9 cellular contexts compared by ENCODE assay signal in the genomic region with DNA sequence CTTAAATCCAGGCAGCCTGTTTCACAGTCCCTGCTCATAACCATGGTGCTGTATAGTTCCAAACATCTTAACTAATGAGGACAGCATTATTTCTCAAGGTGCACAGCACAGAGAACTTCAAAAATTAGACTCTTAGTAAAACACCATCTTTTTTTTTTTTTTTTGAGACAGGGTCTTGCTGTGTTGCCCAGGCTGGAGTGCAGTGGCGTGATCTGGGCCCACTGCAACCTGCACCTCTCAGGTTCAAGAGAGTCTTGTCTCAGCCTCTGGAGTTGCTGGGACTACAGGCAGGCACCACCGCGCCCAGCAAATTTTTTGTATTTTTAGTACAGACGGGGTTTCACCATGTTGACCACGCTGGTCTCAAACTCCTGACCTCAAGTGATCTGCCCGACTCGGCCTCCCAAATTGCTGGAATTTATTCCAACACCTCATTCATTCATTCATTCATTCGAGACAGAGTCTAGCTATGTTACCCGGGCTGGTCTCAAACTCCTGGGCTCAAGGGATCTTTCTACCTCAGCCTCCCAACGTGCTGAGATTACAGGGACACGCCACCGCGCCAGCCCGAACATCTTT. TPM values are rescaled to one million over a fixed set of nuclear protein-coding genes. Genes with fewer than 3 reads are reported as not detected.
DNase-seq lines count a peak whose midpoint lies in the region; ATAC-seq, FAIRE-seq and TF ChIP-seq lines count a peak whose summit lies in the region.
"Had no signal": no experiment of that assay in that cellular context is flagged by ENCODE, and none has a peak within 500 bp of the region (broad histone marks: within the 10 kb centered on the region; RNA-seq: fewer than 3 reads in every experiment).

No MANE protein-coding gene starts in this region.

- peaks cover 54% of the 10 kb centered on the region for H3K4me1 Mint-ChIP-seq in activated T-cell treated with anti-CD3 and anti-CD28 coated beads, Interleukin-2, amount 50 U/mL, for 72 hours (ENCODE audit: low read depth)
- peaks cover 29% of the 10 kb centered on the region for H3K4me1 Mint-ChIP-seq in activated naive CD8-positive, alpha-beta T cell treated with anti-CD3 and anti-CD28 coated beads, Interleukin-2, amount 50 U/mL, for 24 hours

- TF ChIP-seq CTCF in HepG2 (CRISPR knock-in tag; IDR thresholded peaks at IDR 0.05) (no peak), tibial nerve (IDR thresholded peaks at IDR 0.05) (no peak)

- no peaks in the 10 kb centered on the region for H4K20me1 ChIP-seq in HepG2 (ENCODE audit: insufficient read depth, low read length)

- POLR2A ChIA-PET in HepG2 (lab: Yijun Ruan, JAX) = no interaction called here

- H3K4me3 Mint-ChIP-seq in activated T-cell treated with anti-CD3 and anti-CD28 coated beads, Interleukin-2, amount 50 U/mL, for 72 hours = peak overlapping the region; percentile 99 to 100
- H3K4me3 Mint-ChIP-seq in activated naive CD8-positive, alpha-beta T cell treated with anti-CD3 and anti-CD28 coated beads, Interleukin-2, amount 50 U/mL, for 24 hours = peak overlapping the region; percentile 99

- peak overlapping the region; percentile 94 for H3K27ac ChIP-seq in HepG2 (ENCODE audit: extremely low read length, insufficient read depth, low read length)
- H3K27ac ChIP-seq in tibial nerve = peak overlapping the region; percentile 88 to 97 (median 97)

- TF ChIP-seq POLR2A in HepG2 (IDR thresholded peaks at IDR 0.05; ENCODE audit: insufficient read depth in 1 of 2, low read depth in 2 of 2, low read length in 2 of 2) (no peak), tibial nerve (IDR thresholded peaks at IDR 0.05) (no peak)

- H3K4me3 ChIP-seq in HepG2 (replicated peaks in 1 of 3; ENCODE audit: insufficient read depth in 1 of 3, low read depth in 2 of 3, low read length in 3 of 3) = peak overlapping the region; percentile 80 to 100 (median 88)
- peak overlapping the region; percentile 61 to 88 (median 78) for H3K4me3 ChIP-seq in tibial nerve

- 7% methylated on average over 14 of the region's 14 CpGs for WGBS in HepG2 (ENCODE audit: low lambda C conversion rate)
- 42 to 43% methylated on average over 14 of the region's 14 CpGs for WGBS in tibial nerve, 2 donors

- peaks cover 5% of the 10 kb centered on the region for H3K79me2 ChIP-seq in HepG2 (ENCODE audit: insufficient read depth, low read length)

- no peaks in the 10 kb centered on the region; a peak in 1 of 5 replicates for H3K27me3 ChIP-seq in HepG2 (ENCODE audit: control insufficient read depth in 1 of 2, insufficient read depth in 2 of 2, low read length in 2 of 2)
- no peaks in the 10 kb centered on the region for H3K27me3 ChIP-seq in tibial nerve

- H3K36me3 Mint-ChIP-seq in activated T-cell treated with anti-CD3 and anti-CD28 coated beads, Interleukin-2, amount 50 U/mL, for 72 hours (ENCODE audit: insufficient read depth in 2 of 2) = peaks cover 4 to 5% of the 10 kb centered on the region in 2 donors
- peaks cover 3% of the 10 kb centered on the region for H3K36me3 Mint-ChIP-seq in activated naive CD8-positive, alpha-beta T cell treated with anti-CD3 and anti-CD28 coated beads, Interleukin-2, amount 50 U/mL, for 24 hours (ENCODE audit: low read depth)

- no TSS peak for BruUV-seq in HepG2 (replicated peaks; lab: Mats Ljungman, UMichigan)

- TF ChIP-seq EP300 in HepG2 (IDR thresholded peaks at IDR 0.05; ENCODE audit: low read depth in 2 of 2, low read length in 2 of 2) = no peak
- TF ChIP-seq EP300 in HepG2 (CRISPR knock-in tag; IDR thresholded peaks at IDR 0.05; ENCODE audit: borderline replicate concordance) = no peak
- TF ChIP-seq EP300 in tibial nerve (IDR thresholded peaks at IDR 0.05) = no peak

- TF ChIP-seq RAD21 in HepG2 (CRISPR knock-in tag; IDR thresholded peaks at IDR 0.05) = no peak

- H3K27ac Mint-ChIP-seq in activated T-cell treated with anti-CD3 and anti-CD28 coated beads, Interleukin-2, amount 50 U/mL, for 72 hours = peak overlapping the region; percentile 100
- peak overlapping the region; percentile 94 for H3K27ac Mint-ChIP-seq in activated naive CD8-positive, alpha-beta T cell treated with anti-CD3 and anti-CD28 coated beads, Interleukin-2, amount 50 U/mL, for 24 hours

- intact Hi-C loops in HepG2 (cut with micrococcal nuclease; ENCODE audit: unreplicated experiment) = loop anchor here (2.0 kb wide), 1 partner anchor 33 kb away; no protein-coding TSS in a partner anchor

- peaks cover 34% of the 10 kb centered on the region for H3K4me1 ChIP-seq in HepG2 (ENCODE audit: insufficient read depth, low read length)
- H3K4me1 ChIP-seq in tibial nerve = peaks cover 0 to 16% (median 7%) of the 10 kb centered on the region in 4 donors

- no peak for ATAC-seq in activated T-cell treated with anti-CD3 and anti-CD28 coated beads, Interleukin-2, amount 50 U/mL, for 72 hours (replicated peaks in 1 of 2)
- no peak for ATAC-seq in activated naive CD8-positive, alpha-beta T cell treated with anti-CD3 and anti-CD28 coated beads, Interleukin-2, amount 50 U/mL, for 24 hours
- ATAC-seq in HepG2 = no peak
- no peak for ATAC-seq in HG02623 (IDR thresholded peaks at IDR 0.05; ENCODE audit: unreplicated experiment)

- H3K9ac ChIP-seq in HepG2 (ENCODE audit: insufficient read depth, low read depth, low read length) = peak overlapping the region; percentile 86

- H3K4me2 ChIP-seq in HepG2 (ENCODE audit: low read depth, low read length) = peak overlapping the region; percentile 95

- CTCF ChIA-PET in HepG2 (lab: Yijun Ruan, JAX; ENCODE audit: low intra/inter-chr PET ratio, low total read pairs) = no interaction called here

- H2AFZ ChIP-seq in HepG2 (ENCODE audit: low read length) = peak overlapping the region; percentile 84

- no peaks in the 10 kb centered on the region for H3K27me3 Mint-ChIP-seq in activated T-cell treated with anti-CD3 and anti-CD28 coated beads, Interleukin-2, amount 50 U/mL, for 72 hours (ENCODE audit: low read depth)
- no peaks in the 10 kb centered on the region for H3K27me3 Mint-ChIP-seq in activated naive CD8-positive, alpha-beta T cell treated with anti-CD3 and anti-CD28 coated beads, Interleukin-2, amount 50 U/mL, for 24 hours

- no peaks in the 10 kb centered on the region for H3K9me3 Mint-ChIP-seq in activated T-cell treated with anti-CD3 and anti-CD28 coated beads, Interleukin-2, amount 50 U/mL, for 72 hours
- no peaks in the 10 kb centered on the region for H3K9me3 Mint-ChIP-seq in activated naive CD8-positive, alpha-beta T cell treated with anti-CD3 and anti-CD28 coated beads, Interleukin-2, amount 50 U/mL, for 24 hours

- no peaks in the 10 kb centered on the region for H3K9me3 ChIP-seq in HepG2 (ENCODE audit: low read length)
- no peaks in the 10 kb centered on the region for H3K9me3 ChIP-seq in tibial nerve

- DNase-seq in activated T-cell treated with anti-CD3 and anti-CD28 coated beads, Interleukin-2, amount 50 U/mL, for 72 hours = no peak
- no peak for DNase-seq in activated T-cell treated with anti-CD3 and anti-CD28 coated beads, Interleukin-2, amount 50 U/mL, for 48 hours
- no peak for DNase-seq in activated naive CD8-positive, alpha-beta T cell treated with anti-CD3 and anti-CD28 coated beads, Interleukin-2, amount 50 U/mL, for 24 hours
- DNase-seq in HepG2 (ENCODE audit: low spot score) (no peak), tibial nerve (ENCODE audit: low spot score in 2 of 2) (no peak), GDM1 (lab: John Stamatoyannopoulos, UW) (no peak)
- no peak for DNase-seq in activated CD4-positive, CD25-positive, alpha-beta regulatory T cell treated with anti-CD3 and anti-CD28 coated beads, Interleukin-2, amount 50 U/mL, for 72 hours

- no peaks in the 10 kb centered on the region for H3K36me3 ChIP-seq in HepG2 (replicated peaks in 1 of 2; ENCODE audit: control insufficient read depth in 1 of 2, insufficient read depth in 2 of 2, low read length in 2 of 2)
- H3K36me3 ChIP-seq in tibial nerve = peaks cover 0 to 9% (median 0%) of the 10 kb centered on the region in 3 donors

- no peak for FAIRE-seq in HepG2 (lab: Jason Lieb, UNC)
- FAIRE-seq: G401.6 had no signal

- in situ Hi-C loops in HepG2 (cut with HindIII; ENCODE audit: extremely low pct_ligation_motif_present, low pct_unique_long_range_greater_than_20kb) = no loop called here

RNA-seq across cellular contexts. Expression of gene TMEM254, which starts 0.5 kb away (rescaled TPM):
- 10 to 100 TPM; 15.6 to 15.8 TPM for total RNA-seq in activated T-cell treated with anti-CD3 and anti-CD28 coated beads, Interleukin-2, amount 50 U/mL, for 72 hours
- total RNA-seq in HepG2 (2016; rRNA removed; fragmentation: Illumina TruSeq; extraction: Trizol) (8.4 and 11.2 TPM in 2 replicates), tibial nerve (10 to 100 TPM in 3 of 4 donors, 1 to 10 TPM in 1; 8.0 to 18.8 (median 14.1) TPM)
- total RNA-seq in HepG2 (2016; cell fraction: cytosol; rRNA removed; fragmentation: Illumina TruSeq; extraction: Trizol; ENCODE audit: low read depth) = 1.9 and 3.5 TPM in 2 replicates
- total RNA-seq in HepG2 (2016; cell fraction: insoluble cytoplasmic fraction; rRNA removed; fragmentation: Illumina TruSeq; extraction: Trizol) = 9.0 and 11.1 TPM in 2 replicates
- 5.3 and 8.2 TPM in 2 replicates for total RNA-seq in HepG2 (2016; cell fraction: membrane; rRNA removed; fragmentation: Illumina TruSeq; extraction: Trizol)
- 11.5 and 12.9 TPM in 2 replicates for total RNA-seq in HepG2 (2016; cell fraction: nucleus; rRNA removed; fragmentation: Illumina TruSeq; extraction: Trizol)
- polyA plus RNA-seq in HepG2 (2011; rRNA removed) = 30.7 and 39.0 TPM in 2 replicates
- 29.5 and 30.9 TPM in 2 replicates for polyA plus RNA-seq in HepG2 (2011; cell fraction: cytosol; rRNA removed)
- 13.9 and 15.1 TPM in 2 replicates for polyA plus RNA-seq in HepG2 (2011; cell fraction: nucleus; rRNA removed)
- 11.6 and 17.3 TPM in 2 replicates for polyA plus RNA-seq in HepG2 (2012)
- polyA plus RNA-seq in HepG2 (2016; cell fraction: cytosol; fragmentation: Illumina TruSeq; extraction: Trizol; ENCODE audit: low read depth) = 3.6 and 5.2 TPM in 2 replicates
- polyA plus RNA-seq in HepG2 (2016; cell fraction: insoluble cytoplasmic fraction; fragmentation: Illumina TruSeq; extraction: Trizol; ENCODE audit: low read depth) = 15.9 and 17.4 TPM in 2 replicates
- 8.0 and 8.5 TPM in 2 replicates for polyA plus RNA-seq in HepG2 (2016; cell fraction: membrane; fragmentation: Illumina TruSeq; extraction: Trizol; ENCODE audit: low read depth)
- polyA plus RNA-seq in HepG2 (2016; cell fraction: nucleus; fragmentation: Illumina TruSeq; extraction: Trizol; ENCODE audit: insufficient read depth, low read depth) = 28.7 and 29.3 TPM in 2 replicates
- polyA minus RNA-seq in HepG2 (2011; rRNA and poly(A)+ RNA removed; ENCODE audit: low replicate concordance) = 19.7 and 51.1 TPM in 2 replicates
- polyA minus RNA-seq in HepG2 (2011; cell fraction: cytosol; rRNA and poly(A)+ RNA removed) = 10.8 and 10.9 TPM in 2 replicates
- 9.6 and 13.9 TPM in 2 replicates for polyA minus RNA-seq in HepG2 (2011; cell fraction: nucleus; rRNA and poly(A)+ RNA removed)

RNA-seq across cellular contexts. Expression of gene PLAC9, which starts 54.6 kb away (rescaled TPM):
- total RNA-seq in activated T-cell treated with anti-CD3 and anti-CD28 coated beads, Interleukin-2, amount 50 U/mL, for 72 hours = not detected
- total RNA-seq in HepG2 (2016; rRNA removed; fragmentation: Illumina TruSeq; extraction: Trizol) (not detected in 2 replicates), tibial nerve (100 to 1,000 TPM in 3 of 4 donors, 10 to 100 TPM in 1; 63.3 to 199 (median 140) TPM)
- not detected in 2 replicates for total RNA-seq in HepG2 (2016; cell fraction: cytosol; rRNA removed; fragmentation: Illumina TruSeq; extraction: Trizol; ENCODE audit: low read depth)
- not detected in 2 replicates for total RNA-seq in HepG2 (2016; cell fraction: insoluble cytoplasmic fraction; rRNA removed; fragmentation: Illumina TruSeq; extraction: Trizol)
- not detected in 2 replicates for total RNA-seq in HepG2 (2016; cell fraction: membrane; rRNA removed; fragmentation: Illumina TruSeq; extraction: Trizol)
- total RNA-seq in HepG2 (2016; cell fraction: nucleus; rRNA removed; fragmentation: Illumina TruSeq; extraction: Trizol) = not detected in 2 replicates
- not detected in 2 replicates for polyA plus RNA-seq in HepG2 (2011; rRNA removed)
- not detected in 2 replicates for polyA plus RNA-seq in HepG2 (2011; cell fraction: cytosol; rRNA removed)
- not detected in 2 replicates for polyA plus RNA-seq in HepG2 (2011; cell fraction: nucleus; rRNA removed)
- not detected in 2 replicates for polyA plus RNA-seq in HepG2 (2012)
- not detected in 2 replicates for polyA plus RNA-seq in HepG2 (2016; cell fraction: cytosol; fragmentation: Illumina TruSeq; extraction: Trizol; ENCODE audit: low read depth)
- polyA plus RNA-seq in HepG2 (2016; cell fraction: insoluble cytoplasmic fraction; fragmentation: Illumina TruSeq; extraction: Trizol; ENCODE audit: low read depth) = not detected in 2 replicates
- polyA plus RNA-seq in HepG2 (2016; cell fraction: membrane; fragmentation: Illumina TruSeq; extraction: Trizol; ENCODE audit: low read depth) = not detected in 2 replicates
- polyA plus RNA-seq in HepG2 (2016; cell fraction: nucleus; fragmentation: Illumina TruSeq; extraction: Trizol; ENCODE audit: insufficient read depth, low read depth) = not detected in 2 replicates
- not detected in 2 replicates for polyA minus RNA-seq in HepG2 (2011; rRNA and poly(A)+ RNA removed; ENCODE audit: low replicate concordance)
- not detected in 2 replicates for polyA minus RNA-seq in HepG2 (2011; cell fraction: cytosol; rRNA and poly(A)+ RNA removed)
- polyA minus RNA-seq in HepG2 (2011; cell fraction: nucleus; rRNA and poly(A)+ RNA removed) = not detected in 2 replicates

Comparison
In these comparisons a context has a peak if more than half of its experiments do, and no peak if none do; other contexts are left out.
1. RNA of gene PLAC9, which starts 54.6 kb away (total RNA-seq): 63.3 to 199 TPM in tibial nerve; not detected in HepG2 and not detected in activated T-cell treated with anti-CD3 and anti-CD28 coated beads, Interleukin-2, amount 50 U/mL, for 72 hours; every median in the first group is over 10 times any median in the second.